ENCODE assay signal across 1 cellular context in the genomic region with DNA sequence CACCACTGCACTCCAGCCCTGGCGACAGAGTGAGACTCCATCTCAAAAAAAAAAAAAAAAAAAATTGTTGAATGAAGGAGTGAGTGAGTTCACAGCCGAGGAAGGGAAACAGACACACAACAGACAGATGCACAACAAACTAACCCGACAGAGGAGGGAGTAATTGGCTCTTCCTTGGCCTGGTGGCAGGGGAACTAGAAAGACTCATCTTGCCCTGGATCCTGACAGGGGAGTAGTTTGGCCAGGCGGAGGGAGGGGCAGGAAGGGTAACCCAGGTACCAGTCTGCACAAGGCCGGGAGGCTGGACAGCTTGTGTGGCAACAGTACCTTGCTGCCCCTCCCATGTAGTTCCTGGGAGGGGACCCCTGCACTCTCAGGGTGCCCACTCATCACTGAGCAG.
TF ChIP-seq lines count a peak whose summit lies in the region.

No MANE protein-coding gene starts in this region.

TF ChIP-seq in IMR-90, 13 proteins besides CTCF, POLR2A, EP300 and RAD21:
- no peak for TF ChIP-seq CHD1 (IDR thresholded peaks at IDR 0.05; ENCODE audit: low read depth, low read length)
- no peak for TF ChIP-seq MXI1 (IDR thresholded peaks at IDR 0.05; ENCODE audit: borderline replicate concordance, low read depth, low read length)
- TF ChIP-seq, protein P1, sequence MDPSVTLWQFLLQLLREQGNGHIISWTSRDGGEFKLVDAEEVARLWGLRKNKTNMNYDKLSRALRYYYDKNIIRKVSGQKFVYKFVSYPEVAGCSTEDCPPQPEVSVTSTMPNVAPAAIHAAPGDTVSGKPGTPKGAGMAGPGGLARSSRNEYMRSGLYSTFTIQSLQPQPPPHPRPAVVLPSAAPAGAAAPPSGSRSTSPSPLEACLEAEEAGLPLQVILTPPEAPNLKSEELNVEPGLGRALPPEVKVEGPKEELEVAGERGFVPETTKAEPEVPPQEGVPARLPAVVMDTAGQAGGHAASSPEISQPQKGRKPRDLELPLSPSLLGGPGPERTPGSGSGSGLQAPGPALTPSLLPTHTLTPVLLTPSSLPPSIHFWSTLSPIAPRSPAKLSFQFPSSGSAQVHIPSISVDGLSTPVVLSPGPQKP (IDR thresholded peaks at IDR 0.05; ENCODE audit: borderline replicate concordance, low read depth, low read length): no peak
- no peak for TF ChIP-seq FOS (IDR thresholded peaks at IDR 0.05; ENCODE audit: low read depth, low read length)
- no peak for TF ChIP-seq NFE2L2 (IDR thresholded peaks at IDR 0.05; ENCODE audit: low read depth, low read length)
